1 cellular context compared by ENCODE assay signal in genomic region chr1:183137782-183138181, GRCh38.
TF ChIP-seq lines count a peak whose summit lies in the region.

No MANE protein-coding gene starts in this region.

TF ChIP-seq in WTC11, 78 proteins besides CTCF, POLR2A, EP300 and RAD21 (continued from another document):
- TF ChIP-seq FOXP4 (CRISPR knock-in tag; IDR thresholded peaks at IDR 0.05) (no peak), ZNF532 (CRISPR knock-in tag; IDR thresholded peaks at IDR 0.05; ENCODE audit: borderline replicate concordance) (no peak), FOXP1 (CRISPR knock-in tag; IDR thresholded peaks at IDR 0.05; ENCODE audit: borderline replicate concordance) (no peak), GRHL2 (CRISPR knock-in tag; IDR thresholded peaks at IDR 0.05; ENCODE audit: insufficient replicate concordance, severe bottlenecking) (no peak), FOXK1 (CRISPR knock-in tag; IDR thresholded peaks at IDR 0.05) (no peak), ATF1 (CRISPR knock-in tag; IDR thresholded peaks at IDR 0.05) (no peak), OVOL2 (CRISPR knock-in tag; IDR thresholded peaks at IDR 0.05; ENCODE audit: borderline replicate concordance) (no peak)
- TF ChIP-seq, protein P1, sequence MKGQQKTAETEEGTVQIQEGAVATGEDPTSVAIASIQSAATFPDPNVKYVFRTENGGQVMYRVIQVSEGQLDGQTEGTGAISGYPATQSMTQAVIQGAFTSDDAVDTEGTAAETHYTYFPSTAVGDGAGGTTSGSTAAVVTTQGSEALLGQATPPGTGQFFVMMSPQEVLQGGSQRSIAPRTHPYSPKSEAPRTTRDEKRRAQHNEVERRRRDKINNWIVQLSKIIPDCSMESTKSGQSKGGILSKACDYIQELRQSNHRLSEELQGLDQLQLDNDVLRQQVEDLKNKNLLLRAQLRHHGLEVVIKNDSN (CRISPR knock-in tag; IDR thresholded peaks at IDR 0.05) = no peak
TF ChIP-seq in WTC11: peak in this region for 0.
